In genomic region chr12:39972119-39972518, GRCh38 we compare ENCODE assay signal across 18 cellular contexts.
A peak's percentile ranks its signal among the peaks of the same experiment; 100 is the strongest.
DNase-seq lines count a peak whose midpoint lies in the region; ATAC-seq and TF ChIP-seq lines count a peak whose summit lies in the region.
"Had no signal": no experiment of that assay in that cellular context is flagged by ENCODE, and none has a peak within 500 bp of the region (broad histone marks: within the 10 kb centered on the region; RNA-seq: fewer than 3 reads in every experiment).

No MANE protein-coding gene starts in this region.

- H3K18ac ChIP-seq in mesenchymal stem cell (ENCODE audit: low read depth in 1 of 2, low read length in 2 of 2): no peak overlapping the region

- H3K4me3 ChIP-seq in choroid plexus epithelial cell (ENCODE audit: low read depth, low read length) (no peak overlapping the region), mesenchymal stem cell (ENCODE audit: insufficient read depth in 1 of 2, low read depth in 1 of 2, low read length in 2 of 2) (no peak overlapping the region)
- H3K4me3 ChIP-seq: right atrium auricular region had no signal

- no peaks in the 10 kb centered on the region for H3K36me3 Mint-ChIP-seq in stimulated activated effector memory CD8-positive, alpha-beta T cell treated with anti-CD3 and anti-CD28 coated beads, Interleukin-12 subunit alpha, Interleukin-12 subunit beta, amount 100 ng/mL, for 72 hours

- TF ChIP-seq CTCF in choroid plexus epithelial cell (conservative IDR thresholded peaks at IDR 0.05; ENCODE audit: low read depth, low read length): no peak

- no peaks in the 10 kb centered on the region for H3K9me3 ChIP-seq in mesenchymal stem cell (ENCODE audit: control insufficient read depth, low read length)
- H3K9me3 ChIP-seq: right atrium auricular region had no signal

- no peak overlapping the region for H3K27ac ChIP-seq in mesenchymal stem cell (ENCODE audit: low read length, poor library complexity, severe bottlenecking)
- H3K27ac ChIP-seq: right atrium auricular region had no signal

- no peak overlapping the region for H2BK15ac ChIP-seq in mesenchymal stem cell (ENCODE audit: low read depth, poor library complexity, severe bottlenecking)

- H3K36me3 ChIP-seq in mesenchymal stem cell (ENCODE audit: control insufficient read depth in 1 of 2, insufficient read depth in 2 of 2, low read depth in 1 of 2, low read length in 2 of 2): no peaks in the 10 kb centered on the region
- H3K36me3 ChIP-seq: right atrium auricular region had no signal

- no peak overlapping the region for H4K8ac ChIP-seq in mesenchymal stem cell (ENCODE audit: low read length)

- no peaks in the 10 kb centered on the region for H3K27me3 ChIP-seq in mesenchymal stem cell (ENCODE audit: control insufficient read depth in 1 of 2, insufficient read depth in 1 of 2, low read length in 2 of 2)
- H3K27me3 ChIP-seq: right atrium auricular region had no signal

- H2BK12ac ChIP-seq in mesenchymal stem cell (ENCODE audit: low read length in 2 of 2): no peak overlapping the region

- no peak overlapping the region for H2BK5ac ChIP-seq in mesenchymal stem cell (ENCODE audit: low read depth, low read length, poor library complexity, severe bottlenecking)

- H3K9me3 Mint-ChIP-seq in stimulated activated effector memory CD8-positive, alpha-beta T cell treated with anti-CD3 and anti-CD28 coated beads, Interleukin-12 subunit alpha, Interleukin-12 subunit beta, amount 100 ng/mL, for 72 hours: no peaks in the 10 kb centered on the region
- H3K9me3 Mint-ChIP-seq: activated T-helper 2 cell treated with anti-CD3 and anti-CD28 coated beads, Interferon-gamma antibody, Interleukin-2, Interleukin-4, amounts not matched to agents 10 μg/mL and 5 μg/mL and 100 μg/mL, durations not matched to agents 14 hours and 24 hours and 36 hours had no signal

- H3K23ac ChIP-seq in mesenchymal stem cell (ENCODE audit: low read length in 2 of 2): no peak overlapping the region

- no peak overlapping the region for H3K9ac ChIP-seq in mesenchymal stem cell (ENCODE audit: low read length)

- peaks cover 2% of the 10 kb centered on the region for H3K79me1 ChIP-seq in mesenchymal stem cell (replicated peaks; ENCODE audit: low read length, poor library complexity, severe bottlenecking)

- no peak overlapping the region for H2AFZ ChIP-seq in mesenchymal stem cell (ENCODE audit: low read depth, low read length)

- no peak for ATAC-seq in stimulated activated effector memory CD8-positive, alpha-beta T cell treated with anti-CD3 and anti-CD28 coated beads, Interleukin-12 subunit alpha, Interleukin-12 subunit beta, amount 100 ng/mL, for 72 hours

- no peak overlapping the region for H2BK120ac ChIP-seq in mesenchymal stem cell (ENCODE audit: low read depth, low read length)

- no peak overlapping the region for H3K4ac ChIP-seq in mesenchymal stem cell (ENCODE audit: low read depth in 1 of 2, low read length in 2 of 2)

- no peak overlapping the region for H3K4me2 ChIP-seq in mesenchymal stem cell (ENCODE audit: low read length, poor library complexity, severe bottlenecking)

- H3K4me1 ChIP-seq in mesenchymal stem cell (ENCODE audit: control insufficient read depth, insufficient read depth, low read depth, low read length): no peaks in the 10 kb centered on the region
- H3K4me1 ChIP-seq: right atrium auricular region had no signal

- no peak overlapping the region for H3K14ac ChIP-seq in mesenchymal stem cell (ENCODE audit: low read length in 2 of 2)

- H3K4me3 Mint-ChIP-seq in stimulated activated effector memory CD8-positive, alpha-beta T cell treated with anti-CD3 and anti-CD28 coated beads, Interleukin-12 subunit alpha, Interleukin-12 subunit beta, amount 100 ng/mL, for 72 hours: no peak overlapping the region

- 88% methylated on average over 1 of the region's 1 CpG for WGBS in mesenchymal stem cell

- H3K4me1 Mint-ChIP-seq in stimulated activated effector memory CD8-positive, alpha-beta T cell treated with anti-CD3 and anti-CD28 coated beads, Interleukin-12 subunit alpha, Interleukin-12 subunit beta, amount 100 ng/mL, for 72 hours: no peaks in the 10 kb centered on the region

- DNase-seq in SIG-M5 treated with dmso at 0.1 percent for 504 hours (lab: John Stamatoyannopoulos, UW; ENCODE audit: unreplicated experiment): peak; percentile 61
- DNase-seq in SIG-M5 (lab: John Stamatoyannopoulos, UW): no peak
- DNase-seq in MV-4-11 (lab: John Stamatoyannopoulos, UW): peak; percentile 88
- peak; percentile 21 for DNase-seq in choroid plexus epithelial cell (ENCODE audit: low read depth)
- DNase-seq in mesenchymal stem cell: peak; percentile 54
- no peak for DNase-seq in stimulated activated effector memory CD8-positive, alpha-beta T cell treated with anti-CD3 and anti-CD28 coated beads, Interleukin-12 subunit alpha, Interleukin-12 subunit beta, amount 100 ng/mL, for 72 hours (ENCODE audit: low spot score in 2 of 2)
- no peak for DNase-seq in DMS53 (lab: John Stamatoyannopoulos, UW)
- no peak for DNase-seq in NCI-H1417 (lab: John Stamatoyannopoulos, UW)
- DNase-seq: 8988T; activated CD4-positive, CD25-positive, alpha-beta regulatory T cell; amygdala; COR-L47; GDM1; kidney glomerular epithelial cell; NCI-H2081 treated with DMSO at 0.1 percent for 48 hours; NCI-H526 treated with DMSO at 0.1 percent for 48 hours had no signal

- no peak overlapping the region for H3K27ac Mint-ChIP-seq in stimulated activated effector memory CD8-positive, alpha-beta T cell treated with anti-CD3 and anti-CD28 coated beads, Interleukin-12 subunit alpha, Interleukin-12 subunit beta, amount 100 ng/mL, for 72 hours
- H3K27ac Mint-ChIP-seq: activated T-helper 2 cell treated with anti-CD3 and anti-CD28 coated beads, Interferon-gamma antibody, Interleukin-2, Interleukin-4, amounts not matched to agents 10 μg/mL and 5 μg/mL and 100 μg/mL, durations not matched to agents 14 hours and 24 hours and 36 hours had no signal

- no peak overlapping the region for H2AK5ac ChIP-seq in mesenchymal stem cell (ENCODE audit: low read length, severe bottlenecking)

- H4K91ac ChIP-seq in mesenchymal stem cell (ENCODE audit: low read length): no peak overlapping the region

Comparison
In these comparisons a context has a peak if more than half of its experiments do, and no peak if none do; other contexts are left out.
1. DNase-seq: peak in SIG-M5 treated with dmso at 0.1 percent for 504 hours (single experiment), MV-4-11 (single experiment), choroid plexus epithelial cell (single experiment) and mesenchymal stem cell (single experiment); none in SIG-M5 (single experiment), stimulated activated effector memory CD8-positive, alpha-beta T cell treated with anti-CD3 and anti-CD28 coated beads, Interleukin-12 subunit alpha, Interleukin-12 subunit beta, amount 100 ng/mL, for 72 hours (0 of 2), DMS53 (single experiment) and NCI-H1417 (0 of 3).